Comparison of ENCODE assay signal across 21 cellular contexts in genomic region chr4:1948232-1948631, GRCh38.
DNase-seq lines count a peak whose midpoint lies in the region; ATAC-seq and TF ChIP-seq lines count a peak whose summit lies in the region.
"Had no signal": no experiment of that assay in that cellular context is flagged by ENCODE, and none has a peak within 500 bp of the region (broad histone marks: within the 10 kb centered on the region; RNA-seq: fewer than 3 reads in every experiment).

No MANE protein-coding gene starts in this region.

- no peaks in the 10 kb centered on the region for H3K27me3 ChIP-seq in CD4-positive, CD25-positive, alpha-beta regulatory T cell (ENCODE audit: control insufficient read depth, insufficient read depth, low read length)
- no peaks in the 10 kb centered on the region for H3K27me3 ChIP-seq in endodermal cell (ENCODE audit: control insufficient read depth, insufficient read depth, low read length, poor library complexity, severe bottlenecking)
- H3K27me3 ChIP-seq in prostate gland (replicated peaks; ENCODE audit: insufficient read depth) = no peaks in the 10 kb centered on the region
- H3K27me3 ChIP-seq: BLaER1 had no signal

- H3K36me3 Mint-ChIP-seq in CD4-positive, CD25-positive, alpha-beta regulatory T cell = peaks cover 13% of the 10 kb centered on the region
- H3K36me3 Mint-ChIP-seq in activated T-helper 1 cell treated with anti-CD3 and anti-CD28 coated beads, Interleukin-12 subunit alpha, Interleukin-12 subunit beta, Interleukin-2, Interleukin-4 antibody, amounts not matched to agents 30 ng/mL and 10 ng/mL and 1 ng/mL, durations not matched to agents 14 hours and 24 hours and 36 hours (ENCODE audit: low read depth) = peaks cover 17% of the 10 kb centered on the region
- peaks cover 58% of the 10 kb centered on the region for H3K36me3 Mint-ChIP-seq in endodermal cell (ENCODE audit: low read depth)
- peaks cover 55% of the 10 kb centered on the region for H3K36me3 Mint-ChIP-seq in nephron progenitor cell (ENCODE audit: low read depth)

- H3K4me3 ChIP-seq in CD4-positive, CD25-positive, alpha-beta regulatory T cell (ENCODE audit: low read depth, low read length) = no peak overlapping the region
- H3K4me3 ChIP-seq in endodermal cell (ENCODE audit: low read length) (no peak overlapping the region), prostate gland (no peak overlapping the region)
- H3K4me3 ChIP-seq: BLaER1, GM12878, GM23338 had no signal

- intact Hi-C loops in activated T-helper 1 cell treated with anti-CD3 and anti-CD28 coated beads, Interleukin-12 subunit alpha, Interleukin-12 subunit beta, Interleukin-2, Interleukin-4 antibody, amounts not matched to agents 30 ng/mL and 10 ng/mL and 1 ng/mL, durations not matched to agents 14 hours and 24 hours and 36 hours (cut with micrococcal nuclease) = no loop called here
- intact Hi-C loops in prostate gland (cut with DNase I) = no loop called here

- no peaks in the 10 kb centered on the region for H3K4me1 Mint-ChIP-seq in CD4-positive, CD25-positive, alpha-beta regulatory T cell
- H3K4me1 Mint-ChIP-seq in activated T-helper 1 cell treated with anti-CD3 and anti-CD28 coated beads, Interleukin-12 subunit alpha, Interleukin-12 subunit beta, Interleukin-2, Interleukin-4 antibody, amounts not matched to agents 30 ng/mL and 10 ng/mL and 1 ng/mL, durations not matched to agents 14 hours and 24 hours and 36 hours (ENCODE audit: low read depth) = no peaks in the 10 kb centered on the region
- H3K4me1 Mint-ChIP-seq in endodermal cell = no peaks in the 10 kb centered on the region
- peaks cover 15% of the 10 kb centered on the region for H3K4me1 Mint-ChIP-seq in nephron progenitor cell
- H3K4me1 Mint-ChIP-seq: B cell; CD8-positive, alpha-beta memory T cell; GM23338; H9 had no signal

- peaks cover 35% of the 10 kb centered on the region for H3K36me3 ChIP-seq in CD4-positive, CD25-positive, alpha-beta regulatory T cell (ENCODE audit: control insufficient read depth, insufficient read depth, low read length)
- H3K36me3 ChIP-seq in endodermal cell (ENCODE audit: control insufficient read depth, insufficient read depth, low read length) (peaks cover 79% of the 10 kb centered on the region), prostate gland (no peaks in the 10 kb centered on the region)

- peak overlapping the region in 2 of 3 donors; percentile 17 to 86 for H3K27ac Mint-ChIP-seq in CD4-positive, CD25-positive, alpha-beta regulatory T cell
- H3K27ac Mint-ChIP-seq in activated T-helper 1 cell treated with anti-CD3 and anti-CD28 coated beads, Interleukin-12 subunit alpha, Interleukin-12 subunit beta, Interleukin-2, Interleukin-4 antibody, amounts not matched to agents 30 ng/mL and 10 ng/mL and 1 ng/mL, durations not matched to agents 14 hours and 24 hours and 36 hours = peak overlapping the region; percentile 23
- peak overlapping the region; percentile 4 for H3K27ac Mint-ChIP-seq in endodermal cell
- H3K27ac Mint-ChIP-seq in nephron progenitor cell = peak overlapping the region; percentile 88
- H3K27ac Mint-ChIP-seq: B cell; CD4-positive, alpha-beta T cell; GM23338 had no signal

- no peaks in the 10 kb centered on the region for H3K27me3 Mint-ChIP-seq in CD4-positive, CD25-positive, alpha-beta regulatory T cell
- H3K27me3 Mint-ChIP-seq in activated T-helper 1 cell treated with anti-CD3 and anti-CD28 coated beads, Interleukin-12 subunit alpha, Interleukin-12 subunit beta, Interleukin-2, Interleukin-4 antibody, amounts not matched to agents 30 ng/mL and 10 ng/mL and 1 ng/mL, durations not matched to agents 14 hours and 24 hours and 36 hours (ENCODE audit: insufficient read depth) = no peaks in the 10 kb centered on the region
- H3K27me3 Mint-ChIP-seq in endodermal cell (ENCODE audit: insufficient read depth) (no peaks in the 10 kb centered on the region), nephron progenitor cell (ENCODE audit: low read depth, poor library complexity) (peaks cover 6% of the 10 kb centered on the region)
- H3K27me3 Mint-ChIP-seq: B cell; CD4-positive, alpha-beta T cell; CD8-positive, alpha-beta memory T cell had no signal

- H3K9ac ChIP-seq in endodermal cell (ENCODE audit: extremely low read depth, low read length, poor library complexity, severe bottlenecking) = no peak overlapping the region
- H3K9ac ChIP-seq: BLaER1 had no signal

- no peak for ATAC-seq in CD4-positive, CD25-positive, alpha-beta regulatory T cell (ENCODE audit: low read depth in 2 of 2)
- no peak for ATAC-seq in HG02759 (IDR thresholded peaks at IDR 0.05; ENCODE audit: unreplicated experiment)
- ATAC-seq: GM12878 had no signal

- 97 to 98% methylated on average over 13 to 16 of the region's 16 CpGs for WGBS in endodermal cell (ENCODE audit: insufficient coverage in 1 of 2, insufficient read length in 1 of 2), 2 experiments
- 92% methylated on average over 16 of the region's 16 CpGs for WGBS in prostate gland

- no peaks in the 10 kb centered on the region for H3K4me1 ChIP-seq in CD4-positive, CD25-positive, alpha-beta regulatory T cell (ENCODE audit: control insufficient read depth, insufficient read depth, low read length, poor library complexity, severe bottlenecking)
- H3K4me1 ChIP-seq in endodermal cell (ENCODE audit: control insufficient read depth, insufficient read depth, low read length) = no peaks in the 10 kb centered on the region
- no peaks in the 10 kb centered on the region for H3K4me1 ChIP-seq in prostate gland (replicated peaks)
- H3K4me1 ChIP-seq: BLaER1 had no signal

- no peak overlapping the region for H3K4me3 Mint-ChIP-seq in CD4-positive, CD25-positive, alpha-beta regulatory T cell
- H3K4me3 Mint-ChIP-seq in activated T-helper 1 cell treated with anti-CD3 and anti-CD28 coated beads, Interleukin-12 subunit alpha, Interleukin-12 subunit beta, Interleukin-2, Interleukin-4 antibody, amounts not matched to agents 30 ng/mL and 10 ng/mL and 1 ng/mL, durations not matched to agents 14 hours and 24 hours and 36 hours = no peak overlapping the region
- no peak overlapping the region for H3K4me3 Mint-ChIP-seq in endodermal cell
- no peak overlapping the region for H3K4me3 Mint-ChIP-seq in nephron progenitor cell
- H3K4me3 Mint-ChIP-seq: B cell; CD4-positive, alpha-beta T cell; CD8-positive, alpha-beta memory T cell; GM23338; H9 had no signal

- TF ChIP-seq CTCF in endodermal cell (conservative IDR thresholded peaks at IDR 0.05) (no peak), nephron progenitor cell (IDR thresholded peaks at IDR 0.05) (no peak), prostate gland (IDR thresholded peaks at IDR 0.05) (no peak)

- no peak for DNase-seq in CD4-positive, CD25-positive, alpha-beta regulatory T cell
- DNase-seq in activated T-helper 1 cell treated with anti-CD3 and anti-CD28 coated beads, Interleukin-12 subunit alpha, Interleukin-12 subunit beta, Interleukin-2, Interleukin-4 antibody, amounts not matched to agents 30 ng/mL and 10 ng/mL and 1 ng/mL, durations not matched to agents 14 hours and 24 hours and 36 hours (ENCODE audit: low spot score) = no peak
- DNase-seq in endodermal cell (no peak), nephron progenitor cell (no peak), KG1 (lab: John Stamatoyannopoulos, UW) (no peak), prostate gland (ENCODE audit: low spot score) (no peak), HUDEP-2 (lab: John Stamatoyannopoulos, UW; ENCODE audit: unreplicated experiment in 76 of 76) (no peak)
- DNase-seq: CD4-positive, alpha-beta T cell; DMS 273 treated with DMSO at 0.1 percent for 48 hours; DMS79; EL; GDM1; H9 had no signal

- TF ChIP-seq POLR2A in prostate gland (IDR thresholded peaks at IDR 0.05) = no peak

- no peaks in the 10 kb centered on the region for H3K9me3 Mint-ChIP-seq in CD4-positive, CD25-positive, alpha-beta regulatory T cell
- no peaks in the 10 kb centered on the region for H3K9me3 Mint-ChIP-seq in activated T-helper 1 cell treated with anti-CD3 and anti-CD28 coated beads, Interleukin-12 subunit alpha, Interleukin-12 subunit beta, Interleukin-2, Interleukin-4 antibody, amounts not matched to agents 30 ng/mL and 10 ng/mL and 1 ng/mL, durations not matched to agents 14 hours and 24 hours and 36 hours
- H3K9me3 Mint-ChIP-seq in endodermal cell = no peaks in the 10 kb centered on the region
- no peaks in the 10 kb centered on the region for H3K9me3 Mint-ChIP-seq in nephron progenitor cell
- H3K9me3 Mint-ChIP-seq: CD4-positive, alpha-beta T cell; CD8-positive, alpha-beta memory T cell; GM23338; H9 had no signal

- H3K9me3 ChIP-seq in CD4-positive, CD25-positive, alpha-beta regulatory T cell (ENCODE audit: control insufficient read depth in 2 of 2, low read length in 2 of 2) = no peaks in the 10 kb centered on the region
- H3K9me3 ChIP-seq in endodermal cell (ENCODE audit: control insufficient read depth, low read length) (no peaks in the 10 kb centered on the region), prostate gland (no peaks in the 10 kb centered on the region)
- H3K9me3 ChIP-seq: BLaER1 had no signal

- no peak overlapping the region for H3K27ac ChIP-seq in CD4-positive, CD25-positive, alpha-beta regulatory T cell (ENCODE audit: insufficient read depth, low read length, poor library complexity, severe bottlenecking)
- no peak overlapping the region for H3K27ac ChIP-seq in endodermal cell (ENCODE audit: low read depth, low read length)
- no peak overlapping the region for H3K27ac ChIP-seq in prostate gland
- H3K27ac ChIP-seq: 22Rv1, BLaER1, C4-2B had no signal

Comparison
In these comparisons a context has a peak if more than half of its experiments do, and no peak if none do; other contexts are left out.
1. H3K27ac Mint-ChIP-seq: peak in every context shown above with its lines; median percentile 88 in nephron progenitor cell; 52 in CD4-positive, CD25-positive, alpha-beta regulatory T cell; 23 in activated T-helper 1 cell treated with anti-CD3 and anti-CD28 coated beads, Interleukin-12 subunit alpha, Interleukin-12 subunit beta, Interleukin-2, Interleukin-4 antibody, amounts not matched to agents 30 ng/mL and 10 ng/mL and 1 ng/mL, durations not matched to agents 14 hours and 24 hours and 36 hours; 4 in endodermal cell.